In the genomic region with DNA sequence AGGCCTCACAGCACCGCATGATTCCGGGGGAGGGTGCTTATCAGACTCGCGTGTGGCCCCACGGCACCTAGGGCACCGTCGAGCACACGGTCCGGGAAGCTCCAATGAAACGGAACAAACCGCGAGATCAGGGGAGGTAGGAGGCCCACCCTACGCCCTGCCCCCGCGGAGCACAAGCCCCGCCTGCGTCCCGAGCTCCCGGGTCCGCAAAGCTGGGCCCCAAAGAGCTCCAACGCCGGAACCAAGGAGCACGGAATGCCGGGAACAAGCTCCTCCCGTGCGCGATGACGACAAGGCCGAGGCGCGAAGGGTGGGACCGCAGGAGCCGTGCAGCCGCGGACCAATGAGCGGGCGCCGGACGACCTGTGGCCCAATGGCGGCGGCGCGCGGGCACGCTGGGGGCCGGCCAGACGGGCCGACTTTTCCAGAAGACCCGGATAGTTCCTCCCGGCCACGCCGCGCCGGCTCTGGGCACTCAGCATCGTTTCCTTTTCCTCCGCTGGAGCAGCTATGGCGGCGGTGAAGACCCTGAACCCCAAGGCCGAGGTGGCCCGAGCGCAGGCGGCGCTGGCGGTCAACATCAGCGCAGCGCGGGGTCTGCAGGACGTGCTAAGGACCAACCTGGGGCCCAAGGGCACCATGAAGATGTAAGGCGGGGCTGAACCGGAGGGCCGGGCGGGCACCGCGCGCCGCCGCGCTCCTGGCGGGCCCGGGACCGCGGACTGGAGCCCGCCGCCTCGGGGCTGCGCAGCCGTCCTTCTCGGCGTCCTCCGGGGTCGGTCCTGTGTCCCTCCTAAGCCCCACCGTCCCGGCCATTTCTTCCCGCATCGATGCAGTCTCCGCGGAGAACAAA, we compare ENCODE assay signal across 8 cellular contexts.
DNase-seq lines count a peak whose midpoint lies in the region; FAIRE-seq and TF ChIP-seq lines count a peak whose summit lies in the region.

A gene with protein sequence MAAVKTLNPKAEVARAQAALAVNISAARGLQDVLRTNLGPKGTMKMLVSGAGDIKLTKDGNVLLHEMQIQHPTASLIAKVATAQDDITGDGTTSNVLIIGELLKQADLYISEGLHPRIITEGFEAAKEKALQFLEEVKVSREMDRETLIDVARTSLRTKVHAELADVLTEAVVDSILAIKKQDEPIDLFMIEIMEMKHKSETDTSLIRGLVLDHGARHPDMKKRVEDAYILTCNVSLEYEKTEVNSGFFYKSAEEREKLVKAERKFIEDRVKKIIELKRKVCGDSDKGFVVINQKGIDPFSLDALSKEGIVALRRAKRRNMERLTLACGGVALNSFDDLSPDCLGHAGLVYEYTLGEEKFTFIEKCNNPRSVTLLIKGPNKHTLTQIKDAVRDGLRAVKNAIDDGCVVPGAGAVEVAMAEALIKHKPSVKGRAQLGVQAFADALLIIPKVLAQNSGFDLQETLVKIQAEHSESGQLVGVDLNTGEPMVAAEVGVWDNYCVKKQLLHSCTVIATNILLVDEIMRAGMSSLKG (plus strand): TSS at position 427 of the 853 bp plus-strand sequence. CDS start 84 bp downstream, at position 511.
A gene (minus strand): TSS at position 106 of the 853 bp plus-strand sequence. CDS start 30,232 bp downstream, outside the sequence.

- H3K27me3 ChIP-seq in Loucy (ENCODE audit: insufficient read depth, low read length, poor library complexity, severe bottlenecking) = peaks cover 5% of the 10 kb centered on the region

- peaks cover 26% of the 10 kb centered on the region for H3K4me1 Mint-ChIP-seq in nephron
- peaks cover 47% of the 10 kb centered on the region for H3K4me1 Mint-ChIP-seq in stimulated activated naive CD8-positive, alpha-beta T cell treated with anti-CD3 and anti-CD28 coated beads, Interleukin-15, Interleukin-2, amounts not matched to agents 100 ng/mL and 50 ng/mL, for 24 hours (ENCODE audit: low read depth)

- H3K4me1 ChIP-seq in Loucy (ENCODE audit: insufficient read depth, low read length, poor library complexity, severe bottlenecking) = peaks cover 40% of the 10 kb centered on the region

- H3K4me3 ChIP-seq in Loucy (ENCODE audit: low read length, poor library complexity, severe bottlenecking) = peak within 1 kb of the TSS; percentile 100
- H3K4me3 ChIP-seq in fibroblast of pulmonary artery (replicated peaks; ENCODE audit: low read depth, low read length) = peak within 1 kb of the TSS; percentile 93

- H2AFZ ChIP-seq in Loucy (ENCODE audit: low read length) = peak within 1 kb of the TSS; percentile 79

- H3K9ac ChIP-seq in Loucy (ENCODE audit: low read depth, low read length, poor library complexity, severe bottlenecking) = peak within 1 kb of the TSS; percentile 98

- peak; percentile 98 for TF ChIP-seq POLR2A in H54 (IDR thresholded peaks at IDR 0.05; ENCODE audit: low read depth, low read length)
- peak; percentile 97 for TF ChIP-seq POLR2A in Raji (IDR thresholded peaks at IDR 0.05; ENCODE audit: insufficient read depth, low read depth, low read length)

- TF ChIP-seq CTCF in Loucy (conservative IDR thresholded peaks at IDR 0.05; ENCODE audit: low read length) (no peak), fibroblast of pulmonary artery (IDR thresholded peaks at IDR 0.05; ENCODE audit: low read length, missing control alignments) (no peak), nephron (IDR thresholded peaks at IDR 0.05; ENCODE audit: unreplicated experiment in 3 of 3) (no peak)

- H4K20me1 ChIP-seq in Loucy (ENCODE audit: insufficient read depth, low read length, poor library complexity, severe bottlenecking) = peaks cover 47% of the 10 kb centered on the region

- H3K9me2 ChIP-seq in Loucy (replicated peaks; ENCODE audit: low read depth, low read length) = no peaks in the 10 kb centered on the region

- no peaks in the 10 kb centered on the region for H3F3A ChIP-seq in Loucy (ENCODE audit: low read depth)

- no peaks in the 10 kb centered on the region for H3K27me3 Mint-ChIP-seq in nephron (ENCODE audit: low read depth)
- H3K27me3 Mint-ChIP-seq in stimulated activated naive CD8-positive, alpha-beta T cell treated with anti-CD3 and anti-CD28 coated beads, Interleukin-15, Interleukin-2, amounts not matched to agents 100 ng/mL and 50 ng/mL, for 24 hours = no peaks in the 10 kb centered on the region

- H3K4me2 ChIP-seq in Loucy (ENCODE audit: low read depth, low read length, poor library complexity, severe bottlenecking) = peak within 1 kb of the TSS; percentile 90

- H3K36me3 Mint-ChIP-seq in nephron (ENCODE audit: low read depth) = peaks cover 37% of the 10 kb centered on the region
- peaks cover 61% of the 10 kb centered on the region for H3K36me3 Mint-ChIP-seq in stimulated activated naive CD8-positive, alpha-beta T cell treated with anti-CD3 and anti-CD28 coated beads, Interleukin-15, Interleukin-2, amounts not matched to agents 100 ng/mL and 50 ng/mL, for 24 hours (ENCODE audit: low read depth)

- H3K4me3 Mint-ChIP-seq in nephron = peak within 1 kb of the TSS; percentile 92 to 99 (median 98)
- H3K4me3 Mint-ChIP-seq in stimulated activated naive CD8-positive, alpha-beta T cell treated with anti-CD3 and anti-CD28 coated beads, Interleukin-15, Interleukin-2, amounts not matched to agents 100 ng/mL and 50 ng/mL, for 24 hours = peak within 1 kb of the TSS; percentile 100

- peak within 1 kb of the TSS; percentile 97 to 100 (median 98) for H3K27ac Mint-ChIP-seq in nephron
- H3K27ac Mint-ChIP-seq in stimulated activated naive CD8-positive, alpha-beta T cell treated with anti-CD3 and anti-CD28 coated beads, Interleukin-15, Interleukin-2, amounts not matched to agents 100 ng/mL and 50 ng/mL, for 24 hours = peak within 1 kb of the TSS; percentile 100

- FAIRE-seq in H54 (lab: Jason Lieb, UNC) = peak; percentile 78

- H3K9me3 ChIP-seq in Loucy (ENCODE audit: insufficient read depth, low read depth, low read length) = no peaks in the 10 kb centered on the region

- H3K9me3 Mint-ChIP-seq in nephron = no peaks in the 10 kb centered on the region
- no peaks in the 10 kb centered on the region for H3K9me3 Mint-ChIP-seq in stimulated activated naive CD8-positive, alpha-beta T cell treated with anti-CD3 and anti-CD28 coated beads, Interleukin-15, Interleukin-2, amounts not matched to agents 100 ng/mL and 50 ng/mL, for 24 hours

- H3K79me2 ChIP-seq in Loucy (ENCODE audit: insufficient read depth, low read length) = peaks cover 66% of the 10 kb centered on the region

- peaks cover 20% of the 10 kb centered on the region for H3K36me3 ChIP-seq in Loucy (ENCODE audit: insufficient read depth, low read length)

- DNase-seq in EL (peak; percentile 99), H54 (ENCODE audit: insufficient read length, low spot score) (peak; percentile 98), fibroblast of pulmonary artery (ENCODE audit: low read depth) (peak; percentile 99)
- DNase-seq in activated T-helper 9 cell treated with anti-CD3 and anti-CD28 coated beads, Interleukin-2, amount 50 U/mL, for 16 hours (ENCODE audit: low read depth) = peak; percentile 88

Comparison
In these comparisons a context has a peak if more than half of its experiments do, and no peak if none do; other contexts are left out.
1. Peak in every context shown above with its lines: DNase-seq and H3K4me3 ChIP-seq.